ENCODE assay signal across 10 cellular contexts in the genomic region with DNA sequence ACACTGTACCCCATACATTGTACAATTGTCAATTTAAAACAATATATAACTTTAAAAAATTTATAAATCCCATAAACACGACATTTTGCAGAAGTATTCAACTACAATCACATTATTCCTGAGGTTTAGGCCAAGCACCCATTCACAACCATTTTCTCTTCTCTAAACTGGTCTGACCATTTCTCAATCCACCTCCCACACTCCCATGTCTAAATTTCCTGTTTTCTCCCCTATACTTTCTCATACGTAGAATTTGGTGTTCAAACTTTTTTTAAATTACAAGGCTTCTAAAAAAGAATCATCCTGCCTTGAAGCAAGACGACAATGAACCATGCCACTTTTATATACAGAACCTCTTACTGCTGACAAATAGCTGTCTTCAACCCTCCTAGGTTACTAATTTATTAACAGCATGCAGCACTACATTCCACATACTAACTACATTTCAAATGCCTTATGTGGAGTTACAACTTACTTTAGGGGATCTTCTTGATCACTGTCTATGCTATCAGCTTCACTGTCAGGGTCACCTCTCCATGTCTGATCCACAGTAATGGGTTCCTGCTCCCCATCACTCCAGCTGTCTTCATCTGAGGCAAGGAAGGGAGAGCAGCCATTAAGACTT. TPM values are rescaled to one million over a fixed set of nuclear protein-coding genes. Genes with fewer than 3 reads are reported as not detected.
DNase-seq lines count a peak whose midpoint lies in the region; ATAC-seq and TF ChIP-seq lines count a peak whose summit lies in the region.
"Had no signal": no experiment of that assay in that cellular context is flagged by ENCODE, and none has a peak within 500 bp of the region (broad histone marks: within the 10 kb centered on the region; RNA-seq: fewer than 3 reads in every experiment).

No MANE protein-coding gene starts in this region.

- H3K36me3 ChIP-seq in SU-DHL-6 (ENCODE audit: low read length): peaks cover 38% of the 10 kb centered on the region

- no peak for ATAC-seq in activated T-cell treated with anti-CD3 and anti-CD28 coated beads, Interleukin-2, amount 50 U/mL, for 4 hours
- ATAC-seq in stimulated activated memory B cell treated with anti-CD40 and anti-IgM and Interleukin-4, amounts not matched to agents 10 μg/mL and 1 μg/mL and 100 μg/mL, for 72 hours: no peak

- no peaks in the 10 kb centered on the region for H3K9me2 ChIP-seq in SU-DHL-6 (replicated peaks; ENCODE audit: insufficient read depth, low read length)

- peak overlapping the region; percentile 25 for H3K4me3 ChIP-seq in SU-DHL-6 (ENCODE audit: insufficient read depth, low read length, poor library complexity, severe bottlenecking)
- H3K4me3 ChIP-seq: tibial nerve had no signal

- peaks cover 35% of the 10 kb centered on the region for H3K36me3 Mint-ChIP-seq in activated T-cell treated with anti-CD3 and anti-CD28 coated beads, Interleukin-2, amount 50 U/mL, for 4 hours (ENCODE audit: insufficient read depth)
- H3K36me3 Mint-ChIP-seq in glutamatergic neuron (ENCODE audit: unreplicated experiment): peaks cover 3% of the 10 kb centered on the region
- H3K36me3 Mint-ChIP-seq in stimulated activated memory B cell treated with anti-CD40 and anti-IgM and Interleukin-4, amounts not matched to agents 10 μg/mL and 1 μg/mL and 100 μg/mL, for 72 hours: peaks cover 22% of the 10 kb centered on the region

- TF ChIP-seq CTCF in SU-DHL-6 (IDR thresholded peaks at IDR 0.05; ENCODE audit: insufficient read depth, low read length, poor library complexity, severe bottlenecking) (no peak), glutamatergic neuron (IDR thresholded peaks at IDR 0.05; ENCODE audit: partially characterized antibody, unreplicated experiment) (no peak)

- DNase-seq in activated T-cell treated with anti-CD3 and anti-CD28 coated beads, Interleukin-2, amount 50 U/mL, for 4 hours: no peak
- DNase-seq in activated T-cell treated with anti-CD3 and anti-CD28 coated beads for 4 hours (no peak), glutamatergic neuron (no peak), NCI-H187 treated with DMSO at 0.1 percent for 48 hours (lab: John Stamatoyannopoulos, UW) (no peak), NCI-H1092 (lab: John Stamatoyannopoulos, UW) (no peak), OCI-M1 (lab: John Stamatoyannopoulos, UW) (no peak)
- DNase-seq: stimulated activated CD4-positive, alpha-beta T cell treated with anti-CD3 and anti-CD28 coated beads, Interleukin-15, amount 100 ng/mL, for 24 hours had no signal

- no peaks in the 10 kb centered on the region for H3K27me3 ChIP-seq in SU-DHL-6 (ENCODE audit: low read length)
- H3K27me3 ChIP-seq: tibial nerve had no signal

- no peaks in the 10 kb centered on the region for H3K9me3 Mint-ChIP-seq in activated T-cell treated with anti-CD3 and anti-CD28 coated beads, Interleukin-2, amount 50 U/mL, for 4 hours
- peaks cover 7% of the 10 kb centered on the region for H3K9me3 Mint-ChIP-seq in glutamatergic neuron (ENCODE audit: unreplicated experiment)
- no peaks in the 10 kb centered on the region for H3K9me3 Mint-ChIP-seq in stimulated activated memory B cell treated with anti-CD40 and anti-IgM and Interleukin-4, amounts not matched to agents 10 μg/mL and 1 μg/mL and 100 μg/mL, for 72 hours

- H3K4me2 ChIP-seq in SU-DHL-6 (ENCODE audit: low read depth, low read length, poor library complexity, severe bottlenecking): peak overlapping the region; percentile 84

- H4K20me1 ChIP-seq in SU-DHL-6 (ENCODE audit: low read depth, low read length): peaks cover 17% of the 10 kb centered on the region

- H3F3A ChIP-seq in SU-DHL-6 (ENCODE audit: insufficient read depth): no peaks in the 10 kb centered on the region

- no peaks in the 10 kb centered on the region for H3K27me3 Mint-ChIP-seq in activated T-cell treated with anti-CD3 and anti-CD28 coated beads, Interleukin-2, amount 50 U/mL, for 4 hours (ENCODE audit: low read depth)
- H3K27me3 Mint-ChIP-seq in glutamatergic neuron (ENCODE audit: unreplicated experiment): no peaks in the 10 kb centered on the region
- no peaks in the 10 kb centered on the region for H3K27me3 Mint-ChIP-seq in stimulated activated memory B cell treated with anti-CD40 and anti-IgM and Interleukin-4, amounts not matched to agents 10 μg/mL and 1 μg/mL and 100 μg/mL, for 72 hours

- H3K9ac ChIP-seq in SU-DHL-6 (ENCODE audit: low read length): peak overlapping the region; percentile 10; the same call in 1 of the 2 replicates

- no peak overlapping the region for H3K27ac Mint-ChIP-seq in glutamatergic neuron (ENCODE audit: unreplicated experiment)
- peak overlapping the region; percentile 42 for H3K27ac Mint-ChIP-seq in stimulated activated memory B cell treated with anti-CD40 and anti-IgM and Interleukin-4, amounts not matched to agents 10 μg/mL and 1 μg/mL and 100 μg/mL, for 72 hours

- H3K9me3 ChIP-seq in SU-DHL-6 (ENCODE audit: insufficient read depth, low read length): no peaks in the 10 kb centered on the region
- H3K9me3 ChIP-seq: tibial nerve had no signal

- no peak overlapping the region for H3K27ac ChIP-seq in SU-DHL-6 (ENCODE audit: low read depth, low read length)

- H3K4me1 Mint-ChIP-seq in activated T-cell treated with anti-CD3 and anti-CD28 coated beads, Interleukin-2, amount 50 U/mL, for 4 hours (ENCODE audit: low read depth): peaks cover 53% of the 10 kb centered on the region
- peaks cover 21% of the 10 kb centered on the region for H3K4me1 Mint-ChIP-seq in glutamatergic neuron (ENCODE audit: low read depth, unreplicated experiment)
- H3K4me1 Mint-ChIP-seq in stimulated activated memory B cell treated with anti-CD40 and anti-IgM and Interleukin-4, amounts not matched to agents 10 μg/mL and 1 μg/mL and 100 μg/mL, for 72 hours: peaks cover 43% of the 10 kb centered on the region

- H2AFZ ChIP-seq in SU-DHL-6 (ENCODE audit: low read depth, low read length, severe bottlenecking): no peak overlapping the region

- H3K4me3 Mint-ChIP-seq in activated T-cell treated with anti-CD3 and anti-CD28 coated beads, Interleukin-2, amount 50 U/mL, for 4 hours: peak overlapping the region; percentile 99
- peak overlapping the region; percentile 79 for H3K4me3 Mint-ChIP-seq in glutamatergic neuron (ENCODE audit: unreplicated experiment)
- H3K4me3 Mint-ChIP-seq in stimulated activated memory B cell treated with anti-CD40 and anti-IgM and Interleukin-4, amounts not matched to agents 10 μg/mL and 1 μg/mL and 100 μg/mL, for 72 hours: peak overlapping the region; percentile 64

- peaks cover 80% of the 10 kb centered on the region for H3K79me2 ChIP-seq in SU-DHL-6 (ENCODE audit: insufficient read depth, low read length)

RNA-seq across cellular contexts. Expression of a gene that starts 3.4 kb away (rescaled TPM):
- total RNA-seq in activated T-cell treated with anti-CD3 and anti-CD28 coated beads, Interleukin-2, amount 50 U/mL, for 4 hours: 10 to 100 TPM; 47.9 to 68.1 (median 68.0) TPM
- 48.9 TPM for total RNA-seq in glutamatergic neuron (ENCODE audit: unreplicated experiment)

RNA-seq across cellular contexts. Expression of a gene that starts 37.8 kb away (rescaled TPM):
- total RNA-seq in activated T-cell treated with anti-CD3 and anti-CD28 coated beads, Interleukin-2, amount 50 U/mL, for 4 hours: 10 to 100 TPM; 33.7 to 37.7 (median 35.9) TPM
- 42.5 TPM for total RNA-seq in glutamatergic neuron (ENCODE audit: unreplicated experiment)
